8 cellular contexts compared by ENCODE assay signal in the genomic region with DNA sequence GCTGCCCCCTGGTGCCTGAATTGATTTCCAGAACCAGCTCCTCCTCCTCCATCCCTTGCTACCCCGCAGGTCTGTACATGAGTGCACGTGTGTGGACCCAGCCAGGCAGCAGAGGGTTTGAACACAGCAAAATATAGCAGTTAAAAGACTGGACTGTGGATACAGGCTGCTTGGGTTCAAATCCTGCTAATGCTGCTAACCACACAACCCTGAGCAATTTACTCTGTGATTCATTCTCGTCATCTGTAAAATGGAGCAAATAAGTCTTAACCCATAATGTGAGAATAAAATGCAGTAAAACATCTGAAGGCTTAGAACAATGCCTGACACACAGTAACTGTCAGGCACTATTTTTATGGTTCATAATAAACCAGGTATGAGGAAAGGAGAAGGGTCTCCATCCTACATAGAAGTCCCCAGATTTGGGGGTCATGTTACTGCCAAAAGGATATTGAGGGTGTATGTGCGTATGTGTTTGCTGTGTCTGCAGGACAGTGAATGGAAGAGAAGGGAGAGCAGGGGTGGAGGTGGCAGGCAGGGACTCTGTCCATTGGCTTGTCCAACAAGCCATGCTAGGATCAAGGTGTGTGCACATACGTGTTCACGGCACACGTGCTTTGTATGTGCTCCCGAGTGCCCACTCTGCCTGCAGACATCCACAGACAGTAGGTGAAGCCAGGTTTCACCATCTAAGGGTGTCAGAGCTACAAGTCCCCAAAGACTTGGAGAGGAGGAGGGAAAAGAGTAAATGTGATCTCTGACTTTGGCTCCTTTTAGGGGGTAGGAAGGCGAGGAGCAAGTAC. TPM values are rescaled to one million over a fixed set of nuclear protein-coding genes. Genes with fewer than 3 reads are reported as not detected.
DNase-seq lines count a peak whose midpoint lies in the region; ATAC-seq and TF ChIP-seq lines count a peak whose summit lies in the region.

No MANE protein-coding gene starts in this region.

- H3K27ac Mint-ChIP-seq in neural crest cell (ENCODE audit: unreplicated experiment): no peak overlapping the region

- H4K20me1 ChIP-seq in KMS-11 (ENCODE audit: insufficient read depth): no peaks in the 10 kb centered on the region

- peak overlapping the region; percentile 79 for H3K4me2 ChIP-seq in KMS-11

- peak overlapping the region; percentile 62; the same call in 1 of the 2 replicates for H3K9ac ChIP-seq in KMS-11

- H3K27me3 Mint-ChIP-seq in neural crest cell (ENCODE audit: low read depth): peaks cover 8% of the 10 kb centered on the region

- ATAC-seq in GM18868 (IDR thresholded peaks at IDR 0.05; ENCODE audit: unreplicated experiment) (peak; percentile 50), GM21528 (IDR thresholded peaks at IDR 0.05; ENCODE audit: low FRiP score, unreplicated experiment) (no peak)

- H3K36me3 Mint-ChIP-seq in neural crest cell (ENCODE audit: low read depth): no peaks in the 10 kb centered on the region

- H2AFZ ChIP-seq in KMS-11 (ENCODE audit: low read depth): peak overlapping the region; percentile 54

- H3K27me3 ChIP-seq in KMS-11 (ENCODE audit: insufficient read depth, low read depth): no peaks in the 10 kb centered on the region; the same call in 1 of the 2 replicates

- peak overlapping the region; percentile 86 for H3K4me3 Mint-ChIP-seq in neural crest cell

- peaks cover 46% of the 10 kb centered on the region for H3K4me1 Mint-ChIP-seq in neural crest cell

- peaks cover 19% of the 10 kb centered on the region for H3K4me1 ChIP-seq in KMS-11 (ENCODE audit: low read depth, poor library complexity, severe bottlenecking)

- DNase-seq in cerebellum (ENCODE audit: low spot score) (peak; percentile 90), neural crest cell (ENCODE audit: low read depth, low spot score) (no peak), AG08396 (ENCODE audit: low spot score) (no peak), DMS153 (lab: John Stamatoyannopoulos, UW) (no peak)

- H3K4me3 ChIP-seq in KMS-11 (IDR thresholded peaks at IDR 0.05; ENCODE audit: insufficient read depth, low read depth, low read length): no peak overlapping the region

- peak; percentile 94 for TF ChIP-seq CTCF in 22Rv1 (IDR thresholded peaks at IDR 0.05)
- peak; percentile 100 for TF ChIP-seq CTCF in KMS-11 (conservative IDR thresholded peaks at IDR 0.05; ENCODE audit: low read depth, low read length)
- peak; percentile 93 for TF ChIP-seq CTCF in neural crest cell (conservative IDR thresholded peaks at IDR 0.05)

- H3K36me3 ChIP-seq in KMS-11 (ENCODE audit: insufficient read depth): no peaks in the 10 kb centered on the region

- H3K27ac ChIP-seq in 22Rv1: peak overlapping the region; percentile 99
- peak overlapping the region; percentile 64; the same call in 1 of the 2 replicates for H3K27ac ChIP-seq in KMS-11

- no peaks in the 10 kb centered on the region for H3K9me3 Mint-ChIP-seq in neural crest cell

- H3K79me2 ChIP-seq in KMS-11 (ENCODE audit: insufficient read depth, low read depth): no peaks in the 10 kb centered on the region; the same call in 1 of the 2 replicates

RNA-seq across cellular contexts. Expression of gene STAT6, which starts 1.5 kb away (rescaled TPM):
- total RNA-seq in cerebellum: 7.6 TPM
- 40.2 and 41.7 TPM in 2 replicates for total RNA-seq in neural crest cell

RNA-seq across cellular contexts. Expression of gene LRP1, which starts 15.6 kb away (rescaled TPM):
- 109 TPM for total RNA-seq in cerebellum
- 61.8 and 62.7 TPM in 2 replicates for total RNA-seq in neural crest cell

RNA-seq across cellular contexts. Expression of gene NAB2, which starts 23.8 kb away (rescaled TPM):
- 15.2 TPM for total RNA-seq in cerebellum
- 58.0 and 61.2 TPM in 2 replicates for total RNA-seq in neural crest cell

RNA-seq across cellular contexts. Expression of gene NEMP1, which starts 34.1 kb away (rescaled TPM):
- 12.5 TPM for total RNA-seq in cerebellum
- 44.0 and 49.6 TPM in 2 replicates for total RNA-seq in neural crest cell

RNA-seq across cellular contexts. Expression of gene LRP1-AS, which starts 34.7 kb away (rescaled TPM):
- total RNA-seq in cerebellum: not detected
- not detected in 2 replicates for total RNA-seq in neural crest cell
